In the genomic region with DNA sequence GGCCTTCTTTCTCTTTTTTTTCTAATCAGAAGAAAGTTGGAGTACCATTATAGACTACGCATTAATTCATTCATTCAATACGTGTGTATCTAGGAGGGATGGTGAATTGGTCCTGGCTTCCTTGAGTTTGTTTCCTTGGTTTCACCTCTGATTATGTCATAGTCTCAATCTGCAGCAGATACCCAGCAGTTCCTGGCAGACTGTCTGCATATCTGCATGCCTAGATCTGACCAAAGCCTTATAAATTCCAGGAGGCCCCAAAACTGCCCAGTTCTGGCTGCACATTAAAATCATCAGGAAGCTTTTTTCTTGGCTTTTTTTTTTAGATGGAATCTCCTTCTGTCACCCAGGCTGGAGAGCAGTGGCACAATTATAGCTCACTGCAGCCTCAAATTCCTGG, we compare ENCODE assay signal across 39 cellular contexts. TPM values are rescaled to one million over a fixed set of nuclear protein-coding genes. Genes with fewer than 3 reads are reported as not detected.
"Had no signal": no experiment of that assay in that cellular context is flagged by ENCODE, and none has a peak within 500 bp of the region (broad histone marks: within the 10 kb centered on the region; RNA-seq: fewer than 3 reads in every experiment).

No MANE protein-coding gene starts in this region.

- H3K27me3 ChIP-seq: breast epithelium, cardiac muscle cell had no signal

- H3K4me3 ChIP-seq: breast epithelium, cardiac muscle cell, esophagus muscularis mucosa, gastroesophageal sphincter, heart right ventricle had no signal

- FAIRE-seq: colon had no signal

- H3K27ac ChIP-seq: breast epithelium, cardiac muscle cell, esophagus muscularis mucosa, gastroesophageal sphincter, heart right ventricle, WERI-Rb-1 had no signal

- H3K36me3 ChIP-seq: breast epithelium, cardiac muscle cell, esophagus muscularis mucosa, gastroesophageal sphincter, heart right ventricle, WERI-Rb-1 had no signal

- H3K9me3 Mint-ChIP-seq: activated B cell treated with CpG ODN at 0.5 μM for 24 hours; activated CD8-positive, alpha-beta T cell treated with anti-CD3 and anti-CD28 coated beads for 36 hours; activated T-cell treated with anti-CD3 and anti-CD28 coated beads, Interleukin-2, amount 50 U/mL, for 4 hours; activated T-helper 17 cell treated with anti-CD3 and anti-CD28 coated beads, Interleukin-2, amount 50 U/mL, for 72 hours; effector memory CD8-positive, alpha-beta T cell; T-helper 2 cell treated with Interferon-gamma antibody and Interleukin-4, amounts not matched to agents 5 μg/mL and 100 μg/mL, for 36 hours had no signal

- H3K4me3 Mint-ChIP-seq: activated B cell treated with CpG ODN at 0.5 μM for 24 hours; activated CD8-positive, alpha-beta T cell treated with anti-CD3 and anti-CD28 coated beads for 36 hours; activated naive CD8-positive, alpha-beta T cell; activated T-cell treated with anti-CD3 and anti-CD28 coated beads, Interleukin-2, amount 50 U/mL, for 4 hours; activated T-helper 17 cell treated with anti-CD3 and anti-CD28 coated beads, Interleukin-2, amount 50 U/mL, for 72 hours; brain; effector memory CD8-positive, alpha-beta T cell; T-helper 17 cell; T-helper 2 cell treated with Interferon-gamma antibody and Interleukin-4, amounts not matched to agents 5 μg/mL and 100 μg/mL, for 36 hours had no signal

- H3K27me3 Mint-ChIP-seq: activated naive CD8-positive, alpha-beta T cell had no signal

- H3K36me3 Mint-ChIP-seq: activated naive CD8-positive, alpha-beta T cell; brain had no signal

- DNase-seq: activated B cell treated with CpG ODN at 0.5 μM for 24 hours; activated CD4-positive, alpha-beta T cell treated with anti-CD3 and anti-CD28 coated beads for 48 hours; activated CD4-positive, alpha-beta T cell treated with anti-CD3 and anti-CD28 coated beads, Interleukin-2, amount 50 U/mL, for 1 hour; activated CD4-positive, alpha-beta T cell treated with anti-CD3 and anti-CD28 coated beads, Interleukin-2, amount 50 U/mL, for 48 hours; activated CD8-positive, alpha-beta memory T cell treated with anti-CD3 and anti-CD28 coated beads for 24 hours; activated CD8-positive, alpha-beta T cell treated with anti-CD3 and anti-CD28 coated beads for 36 hours; activated effector memory CD4-positive, alpha-beta T cell treated with Interleukin-2 at 50 U/mL for 16 hours; activated gamma-delta T cell treated with Interleukin-2 at 50 U/mL for 16 hours; activated naive CD4-positive, alpha-beta T cell treated with anti-CD3 and anti-CD28 coated beads, Interleukin-2, amount 50 U/mL, for 16 hours; activated naive CD4-positive, alpha-beta T cell treated with Interleukin-2 at 50 U/mL for 16 hours; activated T-cell treated with anti-CD3 and anti-CD28 coated beads, Interleukin-2, amount 50 U/mL, for 4 hours; amygdala; aorta; central memory CD4-positive, alpha-beta T cell; cortex of kidney; dermis blood vessel endothelial cell; effector CD4-positive, alpha-beta T cell; effector memory CD8-positive, alpha-beta T cell; erythroblast; foreskin melanocyte; heart right ventricle; T-helper 1 cell; T-helper 17 cell; T1000; WERI-Rb-1 had no signal

- ATAC-seq: activated CD4-positive, CD25-positive, alpha-beta regulatory T cell treated with anti-CD3 and anti-CD28 coated beads, Interleukin-2, amount 50 U/mL, for 24 hours; activated CD8-positive, alpha-beta T cell treated with anti-CD3 and anti-CD28 coated beads for 36 hours; activated T-cell treated with anti-CD3 and anti-CD28 coated beads, Interleukin-2, amount 50 U/mL, for 4 hours; activated T-helper 17 cell treated with anti-CD3 and anti-CD28 coated beads, Interleukin-2, amount 50 U/mL, for 72 hours; effector memory CD8-positive, alpha-beta T cell; gastroesophageal sphincter; heart right ventricle; T-helper 17 cell had no signal

- H3K4me1 Mint-ChIP-seq: activated B cell treated with CpG ODN at 0.5 μM for 24 hours; activated T-helper 17 cell treated with anti-CD3 and anti-CD28 coated beads, Interleukin-2, amount 50 U/mL, for 72 hours; T-helper 17 cell had no signal

- H3K9me3 ChIP-seq: breast epithelium, gastroesophageal sphincter, heart right ventricle had no signal

- H3K4me1 ChIP-seq: breast epithelium, esophagus muscularis mucosa, gastroesophageal sphincter, heart right ventricle had no signal

- H3K27ac Mint-ChIP-seq: activated B cell treated with CpG ODN at 0.5 μM for 24 hours; activated CD8-positive, alpha-beta T cell treated with anti-CD3 and anti-CD28 coated beads for 36 hours; activated naive CD8-positive, alpha-beta T cell; activated T-helper 17 cell treated with anti-CD3 and anti-CD28 coated beads, Interleukin-2, amount 50 U/mL, for 72 hours; brain; effector memory CD8-positive, alpha-beta T cell; T-helper 17 cell; T-helper 2 cell treated with Interferon-gamma antibody and Interleukin-4, amounts not matched to agents 5 μg/mL and 100 μg/mL, for 36 hours had no signal

RNA-seq across cellular contexts. Expression of a gene that starts 27.2 kb away (rescaled TPM):
- total RNA-seq: activated B cell treated with CpG ODN at 0.5 μM for 24 hours; activated CD8-positive, alpha-beta T cell treated with anti-CD3 and anti-CD28 coated beads for 36 hours; activated T-helper 17 cell treated with anti-CD3 and anti-CD28 coated beads, Interleukin-2, amount 50 U/mL, for 72 hours; chondrocyte; fibroblast of lung; fibroblast of villous mesenchyme; glomerular endothelial cell; T-helper 17 cell had no signal
- polyA plus RNA-seq: fibroblast of lung had no signal
